In genomic region chrX:149631293-149632165, GRCh38 we compare ENCODE assay signal across 8 cellular contexts. TPM values are rescaled to one million over a fixed set of nuclear protein-coding genes. Genes with fewer than 3 reads are reported as not detected.
A peak's percentile ranks its signal among the peaks of the same experiment; 100 is the strongest.
DNase-seq lines count a peak whose midpoint lies in the region; ATAC-seq and TF ChIP-seq lines count a peak whose summit lies in the region.

TMEM185A (minus strand) TSS chrX:149631792; CDS start chrX:149631580, 212 bp downstream.

- peaks cover 41% of the 10 kb centered on the region; the same call in 1 of the 2 replicates for H4K20me1 ChIP-seq in BLaER1

- peak within 1 kb of the TSS; percentile 87 for H3K4me3 Mint-ChIP-seq in endodermal cell

- H3K9me3 Mint-ChIP-seq in endodermal cell: peaks cover 66% of the 10 kb centered on the region

- WGBS in endodermal cell (ENCODE audit: insufficient coverage in 1 of 2, insufficient read length in 1 of 2), 2 experiments: 2 to 3% methylated on average over 5 to 77 of the region's 101 CpGs

- H3K36me3 Mint-ChIP-seq in endodermal cell (ENCODE audit: low read depth): no peaks in the 10 kb centered on the region

- H3K36me3 ChIP-seq in BLaER1: no peaks in the 10 kb centered on the region
- no peaks in the 10 kb centered on the region for H3K36me3 ChIP-seq in endodermal cell (ENCODE audit: control insufficient read depth, insufficient read depth, low read length)

- peaks cover 4% of the 10 kb centered on the region; the same call in 1 of the 2 replicates for H3K9me3 ChIP-seq in BLaER1
- H3K9me3 ChIP-seq in endodermal cell (ENCODE audit: control insufficient read depth, low read length): peaks cover 8% of the 10 kb centered on the region

- DNase-seq in NCI-H748 treated with DMSO at 0.1 percent for 48 hours (lab: John Stamatoyannopoulos, UW) (peak; percentile 17), endodermal cell (peak; percentile 90), midbrain (lab: John Stamatoyannopoulos, UW) (peak; percentile 37)
- DNase-seq in activated CD8-positive, alpha-beta memory T cell treated with anti-CD3 and anti-CD28 coated beads for 4 hours (ENCODE audit: low read depth in 2 of 2): peak; percentile 39 to 41
- peak; percentile 37 to 51 for DNase-seq in stimulated activated CD8-positive, alpha-beta memory T cell treated with anti-CD3 and anti-CD28 coated beads, Interleukin-2, amount 100 ng/mL, for 1 hour (ENCODE audit: low read depth in 2 of 2)

- H3K4me3 ChIP-seq in BLaER1 (peak within 1 kb of the TSS; percentile 81), endodermal cell (ENCODE audit: low read length) (peak within 1 kb of the TSS; percentile 96)

- TF ChIP-seq CTCF in endodermal cell (conservative IDR thresholded peaks at IDR 0.05): no peak

- H3K27ac ChIP-seq in BLaER1 (peak within 1 kb of the TSS; percentile 68), endodermal cell (ENCODE audit: low read depth, low read length) (no peak within 1 kb of the TSS)

- H3K4me1 Mint-ChIP-seq in endodermal cell: peaks cover 29% of the 10 kb centered on the region

- H3K27me3 ChIP-seq in BLaER1 (no peaks in the 10 kb centered on the region), endodermal cell (ENCODE audit: control insufficient read depth, insufficient read depth, low read length, poor library complexity, severe bottlenecking) (no peaks in the 10 kb centered on the region)

- peak within 1 kb of the TSS; percentile 81 for H3K9ac ChIP-seq in BLaER1
- H3K9ac ChIP-seq in endodermal cell (ENCODE audit: extremely low read depth, low read length, poor library complexity, severe bottlenecking): peak within 1 kb of the TSS; percentile 72

- H3K4me1 ChIP-seq in BLaER1 (peaks cover 10% of the 10 kb centered on the region), endodermal cell (ENCODE audit: control insufficient read depth, insufficient read depth, low read length) (peaks cover 5% of the 10 kb centered on the region)

- ATAC-seq in GM19324 (IDR thresholded peaks at IDR 0.05; ENCODE audit: low FRiP score, unreplicated experiment) (peak; percentile 78), HG03457 (IDR thresholded peaks at IDR 0.05; ENCODE audit: unreplicated experiment) (peak; percentile 86)

- peaks cover 18% of the 10 kb centered on the region for H3K27me3 Mint-ChIP-seq in endodermal cell (ENCODE audit: insufficient read depth)

- H3K4me2 ChIP-seq in BLaER1: peak within 1 kb of the TSS; percentile 69

- peak within 1 kb of the TSS; percentile 84 for H3K27ac Mint-ChIP-seq in endodermal cell

RNA-seq across cellular contexts. Expression of gene TMEM185A, which starts in this region (rescaled TPM):
- total RNA-seq in endodermal cell: 10 to 100 TPM; 60.1 to 66.3 TPM
- polyA plus RNA-seq in endodermal cell (2013, experiment 1 of 2): 36.0 TPM
- 33.1 TPM for polyA plus RNA-seq in endodermal cell (2013, experiment 2 of 2)

Comparison
In these comparisons a context has a peak if more than half of its experiments do, and no peak if none do; other contexts are left out.
1. DNase-seq: peak in every context shown above with its lines; median percentile 90 in endodermal cell; 44 in stimulated activated CD8-positive, alpha-beta memory T cell treated with anti-CD3 and anti-CD28 coated beads, Interleukin-2, amount 100 ng/mL, for 1 hour; 40 in activated CD8-positive, alpha-beta memory T cell treated with anti-CD3 and anti-CD28 coated beads for 4 hours; 37 in midbrain; 17 in NCI-H748 treated with DMSO at 0.1 percent for 48 hours.